ENCODE assay signal across 8 cellular contexts in genomic region chr3:9732080-9732752, GRCh38. TPM values are rescaled to one million over a fixed set of nuclear protein-coding genes. Genes with fewer than 3 reads are reported as not detected.
DNase-seq lines count a peak whose midpoint lies in the region; ATAC-seq and TF ChIP-seq lines count a peak whose summit lies in the region.

No MANE protein-coding gene starts in this region.

- ATAC-seq in GM19397 (IDR thresholded peaks at IDR 0.05; ENCODE audit: unreplicated experiment) = peak; percentile 5
- ATAC-seq in activated T-cell treated with anti-CD3 and anti-CD28 coated beads, Interleukin-2, amount 50 U/mL, for 4 hours = peak in 1 of 2 donors; percentile 3

- H3K4me3 Mint-ChIP-seq in activated T-cell treated with anti-CD3 and anti-CD28 coated beads, Interleukin-2, amount 50 U/mL, for 4 hours = peak overlapping the region; percentile 97

- H3K27me3 ChIP-seq in neutrophil = no peaks in the 10 kb centered on the region

- no peaks in the 10 kb centered on the region for H3K27me3 Mint-ChIP-seq in activated T-cell treated with anti-CD3 and anti-CD28 coated beads, Interleukin-2, amount 50 U/mL, for 4 hours (ENCODE audit: low read depth)

- peak overlapping the region; percentile 85 for H3K4me3 ChIP-seq in fibroblast of pulmonary artery (replicated peaks; ENCODE audit: low read depth, low read length)
- H3K4me3 ChIP-seq in neutrophil (ENCODE audit: low read depth in 1 of 2, low read length in 1 of 2) = peak overlapping the region; percentile 91 to 98

- H3K36me3 Mint-ChIP-seq in activated T-cell treated with anti-CD3 and anti-CD28 coated beads, Interleukin-2, amount 50 U/mL, for 4 hours (ENCODE audit: insufficient read depth) = peaks cover 20% of the 10 kb centered on the region

- DNase-seq in AG08396 (ENCODE audit: low spot score) (peak; percentile 34), fibroblast of pulmonary artery (ENCODE audit: low read depth) (no peak), islet precursor cell (no peak), NCI-H146 treated with DMSO at 0.1 percent for 48 hours (lab: John Stamatoyannopoulos, UW; ENCODE audit: unreplicated experiment) (no peak)
- DNase-seq in activated T-cell treated with anti-CD3 and anti-CD28 coated beads, Interleukin-2, amount 50 U/mL, for 4 hours = no peak

- no peak for TF ChIP-seq CTCF in fibroblast of pulmonary artery (IDR thresholded peaks at IDR 0.05; ENCODE audit: low read length, missing control alignments)
- no peak for TF ChIP-seq CTCF in neutrophil (IDR thresholded peaks at IDR 0.05)

- no peaks in the 10 kb centered on the region for H3K9me3 ChIP-seq in KOPT-K1 (ENCODE audit: insufficient read depth, low read length, poor library complexity, severe bottlenecking)
- H3K9me3 ChIP-seq in neutrophil = no peaks in the 10 kb centered on the region

- H3K4me1 Mint-ChIP-seq in activated T-cell treated with anti-CD3 and anti-CD28 coated beads, Interleukin-2, amount 50 U/mL, for 4 hours (ENCODE audit: low read depth) = peaks cover 61% of the 10 kb centered on the region

- peaks cover 44% of the 10 kb centered on the region for H3K36me3 ChIP-seq in KOPT-K1 (ENCODE audit: insufficient read depth, low read length)
- peaks cover 28% of the 10 kb centered on the region for H3K36me3 ChIP-seq in neutrophil

- peak overlapping the region; percentile 99 for H3K27ac ChIP-seq in KOPT-K1 (ENCODE audit: low read depth, low read length, poor library complexity, severe bottlenecking)
- H3K27ac ChIP-seq in neutrophil = peak overlapping the region; percentile 98

- no peaks in the 10 kb centered on the region for H3K9me3 Mint-ChIP-seq in activated T-cell treated with anti-CD3 and anti-CD28 coated beads, Interleukin-2, amount 50 U/mL, for 4 hours

- peaks cover 21 to 25% of the 10 kb centered on the region in 2 experiments for H3K4me1 ChIP-seq in neutrophil (ENCODE audit: control insufficient read depth in 1 of 2, insufficient read depth in 1 of 2, low read depth in 1 of 2, low read length in 1 of 2)

RNA-seq across cellular contexts. Expression of gene BRPF1, which starts 0.7 kb away (rescaled TPM):
- total RNA-seq in activated T-cell treated with anti-CD3 and anti-CD28 coated beads, Interleukin-2, amount 50 U/mL, for 4 hours = 10 to 100 TPM; 56.9 to 59.9 (median 59.8) TPM

RNA-seq across cellular contexts. Expression of gene OGG1, which starts 17.5 kb away (rescaled TPM):
- total RNA-seq in activated T-cell treated with anti-CD3 and anti-CD28 coated beads, Interleukin-2, amount 50 U/mL, for 4 hours = 10 to 100 TPM; 25.2 to 30.5 (median 28.8) TPM

RNA-seq across cellular contexts. Expression of gene CPNE9, which starts 28.6 kb away (rescaled TPM):
- under 1 TPM in 1 of 3 donors, not detected in 2; 0.19 TPM for total RNA-seq in activated T-cell treated with anti-CD3 and anti-CD28 coated beads, Interleukin-2, amount 50 U/mL, for 4 hours

RNA-seq across cellular contexts. Expression of gene CAMK1, which starts 37.5 kb away (rescaled TPM):
- 10 to 100 TPM; 15.3 to 20.7 (median 15.7) TPM for total RNA-seq in activated T-cell treated with anti-CD3 and anti-CD28 coated beads, Interleukin-2, amount 50 U/mL, for 4 hours
